Comparison of ENCODE assay signal across 32 cellular contexts in the genomic region with DNA sequence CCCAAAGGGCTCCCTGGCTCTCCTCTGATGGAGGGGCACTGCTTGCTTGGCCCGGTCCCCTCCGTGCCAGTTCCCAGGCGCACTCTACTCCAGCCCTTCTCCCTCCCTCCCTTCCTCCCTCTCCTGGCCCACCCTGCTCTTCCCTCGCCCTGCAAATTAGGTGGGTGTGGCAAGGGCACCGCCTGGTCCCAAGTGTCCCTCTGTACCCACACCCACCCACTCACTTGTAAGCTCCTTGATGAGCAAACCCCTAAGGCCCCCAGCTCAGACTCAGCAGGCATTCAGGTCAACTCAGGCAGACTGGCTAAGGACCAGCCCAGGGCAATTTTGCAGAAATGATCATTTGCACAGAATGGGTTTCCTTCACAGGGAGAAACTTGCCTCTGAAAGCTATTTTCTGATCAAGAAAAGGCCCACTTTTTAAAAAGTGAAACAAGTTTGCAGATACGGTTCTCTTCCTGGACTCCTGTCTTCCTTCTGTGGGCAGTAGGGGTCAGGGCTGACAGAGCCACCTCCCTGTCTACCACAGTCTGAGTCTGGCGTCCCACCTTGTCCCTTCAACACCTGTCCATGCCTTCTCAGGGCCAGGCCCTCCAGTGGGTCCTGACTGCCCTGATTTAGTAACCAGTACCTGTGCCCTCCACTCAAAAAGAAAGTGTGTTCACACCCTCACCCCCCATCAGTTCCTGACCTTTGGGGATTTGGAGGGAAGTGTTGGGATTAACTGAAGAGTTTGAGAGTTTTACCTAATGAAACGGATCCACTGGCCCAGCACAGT. TPM values are rescaled to one million over a fixed set of nuclear protein-coding genes. Genes with fewer than 3 reads are reported as not detected.
"Had no signal": no experiment of that assay in that cellular context is flagged by ENCODE, and none has a peak within 500 bp of the region (broad histone marks: within the 10 kb centered on the region; RNA-seq: fewer than 3 reads in every experiment).

No MANE protein-coding gene starts in this region.

- DNase-seq: activated CD4-positive, alpha-beta T cell treated with anti-CD3 and anti-CD28 coated beads for 48 hours; activated CD4-positive, alpha-beta T cell treated with anti-CD3 and anti-CD28 coated beads, Interleukin-2, amount 50 U/mL, for 48 hours; activated effector memory CD4-positive, alpha-beta T cell treated with anti-CD3 and anti-CD28 coated beads, Interleukin-2, amount 50 U/mL, for 16 hours; activated naive CD4-positive, alpha-beta T cell treated with anti-CD3 and anti-CD28 coated beads for 36 hours; activated naive CD8-positive, alpha-beta T cell treated with anti-CD3 and anti-CD28 coated beads for 36 hours; adrenal gland; aorta; caudate nucleus; endodermal cell; foreskin keratinocyte; hypothalamus; immature natural killer cell; left lung; naive B cell; nephron progenitor cell; nucleus accumbens; psoas muscle; stimulated activated CD4-positive, alpha-beta T cell treated with anti-CD3 and anti-CD28 coated beads, Interleukin-1b, Interleukin-23, amount 100 ng/mL, for 48 hours; stimulated activated CD4-positive, alpha-beta T cell treated with anti-CD3 and anti-CD28 coated beads, Interleukin-4, amount 100 ng/mL, for 4 hours; stimulated activated CD8-positive, alpha-beta memory T cell treated with anti-CD3 and anti-CD28 coated beads, Interleukin-4, amount 100 ng/mL, for 48 hours; SW 1271; T-helper 9 cell; WERI-Rb-1 had no signal

- H3K27ac ChIP-seq: adrenal gland, esophagus muscularis mucosa, foreskin keratinocyte, heart left ventricle, left lung, parathyroid adenoma, psoas muscle, tibial nerve, WERI-Rb-1 had no signal

- H3K4me3 ChIP-seq: adrenal gland, esophagus muscularis mucosa, heart left ventricle, left lung, lung, psoas muscle, smooth muscle cell, tibial nerve had no signal

- H3K9me3 ChIP-seq: adrenal gland, esophagus muscularis mucosa, heart left ventricle, left lung, psoas muscle, tibial nerve had no signal

- H3K27me3 ChIP-seq: adrenal gland, esophagus muscularis mucosa, foreskin keratinocyte, heart left ventricle, tibial nerve had no signal

- H3K36me3 ChIP-seq: adrenal gland, left lung, tibial nerve, WERI-Rb-1 had no signal

- H3K4me1 ChIP-seq: adrenal gland, foreskin keratinocyte, tibial nerve had no signal

RNA-seq across cellular contexts. Expression of a gene that starts 28.3 kb away (rescaled TPM):
- total RNA-seq: activated naive CD4-positive, alpha-beta T cell treated with anti-CD3 and anti-CD28 coated beads for 36 hours; activated naive CD8-positive, alpha-beta T cell treated with anti-CD3 and anti-CD28 coated beads for 36 hours; chondrocyte; foreskin keratinocyte; kidney epithelial cell; left lung; lung; smooth muscle cell; temporal lobe had no signal
